ENCODE assay signal across 8 cellular contexts in genomic region chr1:24641646-24642151, GRCh38. TPM values are rescaled to one million over a fixed set of nuclear protein-coding genes. Genes with fewer than 3 reads are reported as not detected.
DNase-seq lines count a peak whose midpoint lies in the region; ATAC-seq, FAIRE-seq and TF ChIP-seq lines count a peak whose summit lies in the region.

No MANE protein-coding gene starts in this region.

- H3K9ac ChIP-seq in Karpas-422 (ENCODE audit: low read length) = peak overlapping the region; percentile 100
- peak overlapping the region; percentile 100 for H3K9ac ChIP-seq in neural cell (ENCODE audit: low read length)

- no peaks in the 10 kb centered on the region for H3K27me3 ChIP-seq in BJ (ENCODE audit: control insufficient read depth, insufficient read depth, low read length)
- no peaks in the 10 kb centered on the region for H3K27me3 ChIP-seq in Karpas-422 (ENCODE audit: low read length)
- no peaks in the 10 kb centered on the region for H3K27me3 ChIP-seq in neural cell (ENCODE audit: insufficient read depth, low read depth, low read length)
- H3K27me3 ChIP-seq in upper lobe of right lung = no peaks in the 10 kb centered on the region

- peak overlapping the region; percentile 92 for H3K27ac ChIP-seq in Karpas-422 (ENCODE audit: low read length)
- peak overlapping the region; percentile 100 for H3K27ac ChIP-seq in neural cell (ENCODE audit: low read length)
- H3K27ac ChIP-seq in upper lobe of right lung = peak overlapping the region; percentile 99

- CTCF ChIA-PET in BJ (lab: Yijun Ruan, JAX) = interaction anchor here (0.7 to 2.9 kb wide), 4 partner anchors 20 to 443 kb away, joined by 4 to 10 read pairs (median 6); no protein-coding TSS in a partner anchor

- H3F3A ChIP-seq in neural cell (ENCODE audit: insufficient read depth, low read length, poor library complexity, severe bottlenecking) = no peaks in the 10 kb centered on the region

- peaks cover 31% of the 10 kb centered on the region for H4K20me1 ChIP-seq in Karpas-422 (ENCODE audit: insufficient read depth, low read depth, low read length)
- H4K20me1 ChIP-seq in neural cell (ENCODE audit: insufficient read depth) = no peaks in the 10 kb centered on the region

- POLR2A ChIA-PET in BJ (lab: Charles Lee) = no interaction called here

- no peak for FAIRE-seq in HTR-8/SVneo (lab: Jason Lieb, UNC)

- no peak for ATAC-seq in upper lobe of right lung

- H3K4me1 ChIP-seq in Karpas-422 (ENCODE audit: low read length) (peaks cover 24% of the 10 kb centered on the region), upper lobe of right lung (peaks cover 28% of the 10 kb centered on the region)

- H3K4me3 ChIP-seq in BJ (ENCODE audit: low read depth, low read length) = peak overlapping the region; percentile 65
- H3K4me3 ChIP-seq in Karpas-422 (ENCODE audit: low read length) = peak overlapping the region; percentile 94
- H3K4me3 ChIP-seq in neural cell (ENCODE audit: low read length) = peak overlapping the region; percentile 100
- H3K4me3 ChIP-seq in upper lobe of right lung = peak overlapping the region; percentile 76

- TF ChIP-seq EP300 in neural cell (conservative IDR thresholded peaks at IDR 0.05; ENCODE audit: poor library complexity, severe bottlenecking) = no peak

- H2AFZ ChIP-seq in Karpas-422 (ENCODE audit: low read length) (no peak overlapping the region), neural cell (ENCODE audit: low read depth, low read length) (no peak overlapping the region)

- no peaks in the 10 kb centered on the region for H3K9me2 ChIP-seq in Karpas-422 (replicated peaks; ENCODE audit: insufficient read depth, low read length)
- no peaks in the 10 kb centered on the region for H3K9me2 ChIP-seq in neural cell (ENCODE audit: insufficient read depth, low read length)

- H3K4me2 ChIP-seq in Karpas-422 (ENCODE audit: low read depth, low read length, poor library complexity, severe bottlenecking) (peak overlapping the region; percentile 88), neural cell (ENCODE audit: low read length) (peak overlapping the region; percentile 51)

- no peaks in the 10 kb centered on the region for H3K9me3 ChIP-seq in Karpas-422 (ENCODE audit: low read length)
- H3K9me3 ChIP-seq in neural cell (ENCODE audit: low read length) = no peaks in the 10 kb centered on the region
- H3K9me3 ChIP-seq in upper lobe of right lung = no peaks in the 10 kb centered on the region

- no peak for TF ChIP-seq CTCF in BJ (IDR thresholded peaks at IDR 0.05; ENCODE audit: insufficient read depth, low read depth, low read length)
- no peak for TF ChIP-seq CTCF in neural cell (IDR thresholded peaks at IDR 0.05; ENCODE audit: poor library complexity, severe bottlenecking)
- no peak for TF ChIP-seq CTCF in upper lobe of right lung (IDR thresholded peaks at IDR 0.05)

- DNase-seq in BJ (ENCODE audit: low read depth) = no peak
- DNase-seq in Karpas-422 = peak; percentile 73
- DNase-seq in activated T-cell treated with anti-CD3 and anti-CD28 coated beads for 24 hours (ENCODE audit: low read depth) = peak; percentile 17
- peak; percentile 37 for DNase-seq in fibroblast of gingiva (ENCODE audit: low read depth)
- DNase-seq in upper lobe of right lung = peak; percentile 77
- no peak for DNase-seq in NCI-H510A treated with DMSO at 0.1 percent for 48 hours (lab: John Stamatoyannopoulos, UW)
- DNase-seq in HTR-8/SVneo (ENCODE audit: insufficient read length, low spot score) = no peak

- intact Hi-C loops in upper lobe of right lung (cut with DNase I) = no loop called here

- H3K79me2 ChIP-seq in Karpas-422 (ENCODE audit: low read length) (peaks cover 39% of the 10 kb centered on the region), neural cell (replicated peaks; ENCODE audit: insufficient read depth, low read length) (peaks cover 27% of the 10 kb centered on the region)

- no peaks in the 10 kb centered on the region; the same call in 1 of the 2 replicates for H3K36me3 ChIP-seq in BJ (ENCODE audit: control insufficient read depth, insufficient read depth, low read length)
- H3K36me3 ChIP-seq in Karpas-422 (ENCODE audit: insufficient read depth, low read length) = peaks cover 21% of the 10 kb centered on the region
- H3K36me3 ChIP-seq in neural cell (ENCODE audit: insufficient read depth, low read length) = no peaks in the 10 kb centered on the region
- H3K36me3 ChIP-seq in upper lobe of right lung = peaks cover 14% of the 10 kb centered on the region

- no peak for TF ChIP-seq RAD21 in neural cell (conservative IDR thresholded peaks at IDR 0.05)

TF ChIP-seq in neural cell, 6 proteins besides CTCF, POLR2A, EP300 and RAD21:
- TF ChIP-seq MXI1 (conservative IDR thresholded peaks at IDR 0.05; ENCODE audit: poor library complexity, severe bottlenecking) (no peak), EZH2 (IDR thresholded peaks at IDR 0.05; ENCODE audit: borderline replicate concordance, insufficient read depth, low read length, poor library complexity, severe bottlenecking) (no peak), SMC3 (conservative IDR thresholded peaks at IDR 0.05; ENCODE audit: poor library complexity) (no peak), TAF1 (IDR thresholded peaks at IDR 0.05; ENCODE audit: low read depth) (no peak), REST (IDR thresholded peaks at IDR 0.05; ENCODE audit: borderline replicate concordance) (no peak), POLR2AphosphoS5 (IDR thresholded peaks at IDR 0.05) (no peak)

RNA-seq across cellular contexts. Expression of gene SRRM1, which starts 1.4 kb away (rescaled TPM):
- polyA plus RNA-seq in BJ (2011; rRNA removed) (47.5 and 50.4 TPM in 2 replicates), neural cell (37.1 and 38.7 TPM in 2 replicates)
- polyA minus RNA-seq in BJ (2011; rRNA and poly(A)+ RNA removed) = 33.1 and 37.6 TPM in 2 replicates
- total RNA-seq in Karpas-422 (2014; rRNA removed; shearing (Covaris generic); ENCODE audit: low replicate concordance) = 54.3 and 98.5 TPM in 2 replicates
- 66.7 and 80.3 TPM in 2 replicates for polyA minus RNA-seq in neural cell
- total RNA-seq in upper lobe of right lung = 113 TPM

Comparison
In these comparisons a context has a peak if more than half of its experiments do, and no peak if none do; other contexts are left out.
1. DNase-seq: peak in Karpas-422 (single experiment), activated T-cell treated with anti-CD3 and anti-CD28 coated beads for 24 hours (single experiment), fibroblast of gingiva (single experiment) and upper lobe of right lung (single experiment); none in BJ (single experiment), NCI-H510A treated with DMSO at 0.1 percent for 48 hours (single experiment) and HTR-8/SVneo (single experiment).
2. Peak in every context shown above with its lines, with median percentiles within 50 percentile points of each other: H3K4me3 ChIP-seq and H3K27ac ChIP-seq.